In the genomic region with DNA sequence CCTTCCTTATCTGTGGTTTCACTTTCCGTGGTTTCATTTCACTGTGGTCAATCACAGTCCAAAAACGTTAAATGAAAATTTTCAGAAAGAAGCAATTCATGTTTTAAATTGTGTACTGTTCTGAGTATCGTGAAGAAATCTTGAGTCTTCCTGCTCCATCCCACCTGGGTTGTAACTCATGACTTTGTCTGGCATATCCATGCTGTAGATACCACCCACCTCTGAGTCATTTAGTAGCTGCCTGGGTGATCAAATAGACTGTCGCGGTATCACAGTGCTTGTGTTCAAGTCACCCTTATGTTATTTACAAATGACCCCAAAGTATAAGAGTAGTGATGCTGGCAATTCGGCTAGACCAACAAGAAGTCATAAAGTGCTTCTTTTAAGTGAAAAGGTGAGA, we compare ENCODE assay signal across 6 cellular contexts.
"Had no signal": no experiment of that assay in that cellular context is flagged by ENCODE, and none has a peak within 500 bp of the region (broad histone marks: within the 10 kb centered on the region; RNA-seq: fewer than 3 reads in every experiment).

No MANE protein-coding gene starts in this region.

- ATAC-seq: GM23338, K562 had no signal

- DNase-seq: H9, HCEC 1CT, IMR-90, KG1 had no signal

- H2AFZ ChIP-seq: GM23338 had no signal

- H3K4me3 ChIP-seq: GM23338, K562 had no signal

- H3K4me2 ChIP-seq: GM23338 had no signal
